14 cellular contexts compared by ENCODE assay signal in the genomic region with DNA sequence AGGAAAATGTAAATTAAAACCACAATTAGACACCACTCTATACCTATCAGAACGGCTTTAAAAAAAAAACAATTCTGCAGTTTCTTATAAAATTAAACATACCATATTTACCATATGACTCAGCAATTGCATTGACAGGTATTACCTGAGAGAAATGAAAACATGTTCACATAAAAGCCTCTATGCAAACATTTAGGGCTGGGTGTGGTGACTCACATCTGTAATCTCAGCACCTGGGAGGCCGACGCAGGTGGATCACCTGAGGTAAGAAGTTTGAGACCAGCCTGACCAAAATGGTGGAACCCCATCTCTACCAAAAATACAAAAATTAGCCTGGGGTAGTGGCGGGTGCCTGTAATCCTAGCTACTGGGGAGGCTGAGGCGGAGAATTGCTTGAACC.
"Had no signal": no experiment of that assay in that cellular context is flagged by ENCODE, and none has a peak within 500 bp of the region (broad histone marks: within the 10 kb centered on the region; RNA-seq: fewer than 3 reads in every experiment).

No MANE protein-coding gene starts in this region.

- H3K27ac ChIP-seq: coronary artery, right atrium auricular region, thyroid gland had no signal

- H3K27me3 ChIP-seq: right atrium auricular region, thyroid gland had no signal

- H3K9me3 ChIP-seq: right atrium auricular region, thyroid gland had no signal

- H3K4me3 ChIP-seq: coronary artery, right atrium auricular region, smooth muscle cell, thyroid gland had no signal

- ATAC-seq: activated T-helper 17 cell treated with anti-CD3 and anti-CD28 coated beads, Interleukin-2, amount 50 U/mL, for 72 hours; natural killer cell; stimulated activated effector memory CD8-positive, alpha-beta T cell treated with anti-CD3 and anti-CD28 coated beads, Interleukin-12 subunit alpha, Interleukin-12 subunit beta, amount 100 ng/mL, for 72 hours had no signal

- H3K4me1 ChIP-seq: thyroid gland had no signal

- DNase-seq: activated CD4-positive, alpha-beta T cell treated with anti-CD3 and anti-CD28 coated beads, Interleukin-2, amount 50 U/mL, for 1 hour; activated CD4-positive, CD25-positive, alpha-beta regulatory T cell; activated naive CD4-positive, alpha-beta T cell treated with anti-CD3 and anti-CD28 coated beads for 36 hours; activated T-cell treated with anti-CD3 and anti-CD28 coated beads for 4 hours; effector CD4-positive, alpha-beta T cell; hypothalamus; natural killer cell; posterior cingulate gyrus; thyroid gland had no signal

- H3K36me3 ChIP-seq: right atrium auricular region, thyroid gland had no signal
